In genomic region chr18:45517181-45517741, GRCh38 we compare ENCODE assay signal across 1 cellular context.
TF ChIP-seq lines count a peak whose summit lies in the region.

No MANE protein-coding gene starts in this region.

TF ChIP-seq in SK-N-SH, 30 proteins besides CTCF, POLR2A, EP300 and RAD21 (continued from another document):
- TF ChIP-seq REST (IDR thresholded peaks at IDR 0.05; ENCODE audit: low read depth, low read length), result no peak
- TF ChIP-seq, protein P1, sequence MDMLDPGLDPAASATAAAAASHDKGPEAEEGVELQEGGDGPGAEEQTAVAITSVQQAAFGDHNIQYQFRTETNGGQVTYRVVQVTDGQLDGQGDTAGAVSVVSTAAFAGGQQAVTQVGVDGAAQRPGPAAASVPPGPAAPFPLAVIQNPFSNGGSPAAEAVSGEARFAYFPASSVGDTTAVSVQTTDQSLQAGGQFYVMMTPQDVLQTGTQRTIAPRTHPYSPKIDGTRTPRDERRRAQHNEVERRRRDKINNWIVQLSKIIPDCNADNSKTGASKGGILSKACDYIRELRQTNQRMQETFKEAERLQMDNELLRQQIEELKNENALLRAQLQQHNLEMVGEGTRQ (IDR thresholded peaks at IDR 0.05; ENCODE audit: borderline replicate concordance, low read depth, low read length), result no peak
- no peak for TF ChIP-seq NFIC (IDR thresholded peaks at IDR 0.05; ENCODE audit: borderline replicate concordance)
- no peak for TF ChIP-seq YY1 (IDR thresholded peaks at IDR 0.05; ENCODE audit: low read depth)
- no peak for TF ChIP-seq MEF2A (IDR thresholded peaks at IDR 0.05; ENCODE audit: borderline replicate concordance, low read depth)
- TF ChIP-seq ZBTB33 (IDR thresholded peaks at IDR 0.05; ENCODE audit: borderline replicate concordance, low read depth), result no peak
- no peak for TF ChIP-seq TAF1 (IDR thresholded peaks at IDR 0.05; ENCODE audit: borderline replicate concordance, low read depth, low read length)
- TF ChIP-seq RCOR1 (IDR thresholded peaks at IDR 0.05; ENCODE audit: low read length), result no peak
- no peak for TF ChIP-seq MXI1 (IDR thresholded peaks at IDR 0.05; ENCODE audit: low read depth, low read length)
- no peak for TF ChIP-seq POLR2AphosphoS5 (IDR thresholded peaks at IDR 0.05; ENCODE audit: low read depth, low read length)
- no peak for TF ChIP-seq TCF12 (IDR thresholded peaks at IDR 0.05)
- TF ChIP-seq RFX5 (IDR thresholded peaks at IDR 0.05; ENCODE audit: low read length), result no peak
- TF ChIP-seq IRF3 (IDR thresholded peaks at IDR 0.05; ENCODE audit: low read depth, low read length), result no peak
- no peak for TF ChIP-seq ELF1 (IDR thresholded peaks at IDR 0.05)
